In the genomic region with DNA sequence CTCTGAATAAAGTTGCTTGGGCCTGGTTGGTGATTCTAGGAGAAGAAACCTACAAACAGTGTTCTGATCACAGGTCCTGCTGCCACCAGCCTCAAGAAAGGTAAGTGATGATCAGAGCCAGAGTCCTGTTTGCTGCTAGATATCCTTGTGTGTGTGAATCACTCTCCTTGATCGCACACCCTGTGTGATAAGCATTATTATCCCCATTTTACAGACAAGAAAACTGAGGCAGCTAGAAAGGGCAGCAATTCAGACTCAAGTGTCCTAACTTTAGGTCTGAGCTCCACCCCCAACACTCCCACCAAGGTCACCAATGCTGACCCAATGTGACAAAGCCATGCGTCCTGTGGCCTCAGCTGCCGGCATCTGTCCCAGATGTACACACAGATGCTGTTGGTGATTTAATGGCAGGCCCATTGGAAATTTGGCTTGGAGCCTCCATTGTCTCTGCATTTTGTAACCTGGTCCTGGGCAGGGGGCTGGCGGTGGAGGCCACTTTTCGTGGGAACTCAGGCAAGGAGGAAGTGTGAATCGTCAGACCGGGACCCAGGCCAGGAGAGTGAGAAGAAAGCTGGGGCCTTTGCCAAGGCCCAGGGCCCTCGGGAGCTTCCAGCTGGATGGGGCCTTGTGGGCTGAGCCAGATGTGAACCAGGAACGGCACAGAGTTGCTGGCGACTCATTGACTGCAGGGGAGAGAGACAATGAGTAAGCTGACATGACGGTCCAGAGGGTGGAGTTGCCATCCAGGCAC, we compare ENCODE assay signal across 9 cellular contexts. TPM values are rescaled to one million over a fixed set of nuclear protein-coding genes. Genes with fewer than 3 reads are reported as not detected.
DNase-seq lines count a peak whose midpoint lies in the region; ATAC-seq and TF ChIP-seq lines count a peak whose summit lies in the region.
"Had no signal": no experiment of that assay in that cellular context is flagged by ENCODE, and none has a peak within 500 bp of the region (broad histone marks: within the 10 kb centered on the region; RNA-seq: fewer than 3 reads in every experiment).

No MANE protein-coding gene starts in this region.

- peaks cover 2 to 3% of the 10 kb centered on the region in 2 experiments; a peak in 2 of 4 replicates for H3K4me1 Mint-ChIP-seq in H9
- H3K4me1 Mint-ChIP-seq: neural crest cell had no signal

- H2BK5ac ChIP-seq in H9 (ENCODE audit: insufficient read length, low read length) = no peak overlapping the region

- CTCF ChIA-PET in AG04449 (lab: Yijun Ruan, JAX) = interaction anchor here (0.9 to 5.7 kb wide), 4 partner anchors 14 to 31 kb away, joined by 4 to 28 read pairs (median 7); no protein-coding TSS in a partner anchor

- H3K4me3 Mint-ChIP-seq in H9 = no peak overlapping the region
- H3K4me3 Mint-ChIP-seq: neural crest cell had no signal

- peak; percentile 70 for DNase-seq in AG04449 (ENCODE audit: low read depth, low spot score)
- DNase-seq in NCI-H2196 treated with DMSO at 0.1 percent for 48 hours (lab: John Stamatoyannopoulos, UW; ENCODE audit: unreplicated experiment) = peak; percentile 60
- DNase-seq in mucosa of descending colon = peak; percentile 70 to 84 (median 80)
- no peak for DNase-seq in activated gamma-delta T cell treated with Interleukin-2 at 50 U/mL for 16 hours
- DNase-seq in H9 = no peak
- DNase-seq in NK-92 (lab: John Stamatoyannopoulos, UW; ENCODE audit: unreplicated experiment) = no peak
- no peak for DNase-seq in activated naive CD4-positive, alpha-beta T cell treated with Interleukin-2 at 50 U/mL for 16 hours

- intact Hi-C loops in mucosa of descending colon (cut with DNase I, micrococcal nuclease) = no loop called here

- H3K23me2 ChIP-seq in H9 (ENCODE audit: insufficient read length, low read depth, low read length, poor library complexity, severe bottlenecking) = no peaks in the 10 kb centered on the region

- H3K9ac ChIP-seq in H9 (ENCODE audit: extremely low read depth, insufficient read length, low read length) = no peak overlapping the region

- no peak overlapping the region for H3K4ac ChIP-seq in H9 (ENCODE audit: low read depth, low read length)

- peaks cover 0 to 7% of the 10 kb centered on the region in 2 donors for H3K4me1 ChIP-seq in esophagus (ENCODE audit: control insufficient read depth in 2 of 2, insufficient read depth in 2 of 2, low read length in 1 of 2)
- H3K4me1 ChIP-seq in mucosa of descending colon (ENCODE audit: low read depth) = no peaks in the 10 kb centered on the region
- H3K4me1 ChIP-seq in H9 (ENCODE audit: insufficient read depth, low read length) = no peaks in the 10 kb centered on the region

- H3K4me2 ChIP-seq in H9 (ENCODE audit: insufficient read depth, insufficient read length, low read length) = no peak overlapping the region

- peaks cover 21% of the 10 kb centered on the region for H3K27me3 Mint-ChIP-seq in H9 (ENCODE audit: low read depth)

- 22 to 30% methylated on average over 11 of the region's 11 CpGs for WGBS in esophagus, 2 donors
- no CpG with 5 or more reads among the region's 11 CpGs for WGBS in H9 (ENCODE audit: extremely low coverage, insufficient read length, low lambda C conversion rate)

- H2BK20ac ChIP-seq in H9 (ENCODE audit: low read depth, low read length, poor library complexity, severe bottlenecking) = no peak overlapping the region

- no peaks in the 10 kb centered on the region for H3K27me3 ChIP-seq in esophagus (ENCODE audit: control insufficient read depth in 1 of 2, insufficient read depth in 2 of 2, low read length in 2 of 2)
- H3K27me3 ChIP-seq in H9 (ENCODE audit: insufficient read depth, low read length) = no peaks in the 10 kb centered on the region

- H3K27ac ChIP-seq in esophagus (ENCODE audit: low read depth in 2 of 2, low read length in 1 of 2) = peak overlapping the region; percentile 65 to 77
- no peak overlapping the region for H3K27ac ChIP-seq in H9 (ENCODE audit: insufficient read length, low read depth, low read length)

- H3K27ac Mint-ChIP-seq in H9 = peak overlapping the region in 1 of 3 experiments; percentile 36; a peak in 2 of 7 replicates

- no peaks in the 10 kb centered on the region for H3K36me3 Mint-ChIP-seq in H9 (ENCODE audit: insufficient read depth in 1 of 3, low read depth in 3 of 3)

- H3K56ac ChIP-seq in H9 (ENCODE audit: insufficient read length, low read depth, low read length) = no peak overlapping the region

- no peak overlapping the region for H2BK120ac ChIP-seq in H9 (ENCODE audit: low read depth, low read length, poor library complexity, severe bottlenecking)

- no peaks in the 10 kb centered on the region for H4K20me1 ChIP-seq in H9 (ENCODE audit: control insufficient read depth, insufficient read depth, insufficient read length)

- H3K18ac ChIP-seq in H9 (ENCODE audit: insufficient read length, low read depth, low read length) = no peak overlapping the region

- H3K14ac ChIP-seq in H9 (ENCODE audit: insufficient read depth, low read length) = no peak overlapping the region

- no peak overlapping the region for H2BK12ac ChIP-seq in H9 (ENCODE audit: insufficient read length, low read depth, low read length)

- no peak overlapping the region for H2BK15ac ChIP-seq in H9 (ENCODE audit: low read depth, low read length)

- H3K9me3 ChIP-seq in esophagus (ENCODE audit: control insufficient read depth in 2 of 2, insufficient read depth in 1 of 2, low read depth in 1 of 2, low read length in 1 of 2) = no peaks in the 10 kb centered on the region
- H3K9me3 ChIP-seq in mucosa of descending colon = no peaks in the 10 kb centered on the region
- no peaks in the 10 kb centered on the region for H3K9me3 ChIP-seq in H9 (ENCODE audit: control insufficient read depth, low read depth, low read length)

- no peak overlapping the region for H4K8ac ChIP-seq in H9 (replicated peaks; ENCODE audit: insufficient read length, low read depth, low read length)

- no peaks in the 10 kb centered on the region for H3K36me3 ChIP-seq in esophagus (ENCODE audit: control insufficient read depth in 2 of 2, insufficient read depth in 2 of 2, low read length in 1 of 2)
- H3K36me3 ChIP-seq in mucosa of descending colon (ENCODE audit: low read depth) = no peaks in the 10 kb centered on the region

- H3T11ph ChIP-seq in H9 (ENCODE audit: low read length) = no peak overlapping the region

- TF ChIP-seq CTCF in AG04449 (IDR thresholded peaks at IDR 0.05; ENCODE audit: insufficient read depth, low read length, missing control alignments) (no peak), mucosa of descending colon (IDR thresholded peaks at IDR 0.05) (no peak), H9 (conservative IDR thresholded peaks at IDR 0.05) (no peak)

- no peak overlapping the region for H2AK5ac ChIP-seq in H9 (ENCODE audit: insufficient read length, low read length)

- H3K4me3 ChIP-seq in AG04449 (ENCODE audit: low read depth, low read length) (no peak overlapping the region), esophagus (ENCODE audit: low read depth in 1 of 2, low read length in 2 of 2) (no peak overlapping the region), mucosa of descending colon (no peak overlapping the region)

- H4K91ac ChIP-seq in H9 (ENCODE audit: insufficient read length, low read depth, low read length) = no peak overlapping the region

- POLR2A ChIA-PET in AG04449 (lab: Yijun Ruan, JAX) = no interaction called here

- H4K5ac ChIP-seq in H9 (ENCODE audit: insufficient read length, low read depth, low read length) = no peak overlapping the region

- no peaks in the 10 kb centered on the region for H3K9me3 Mint-ChIP-seq in H9
- H3K9me3 Mint-ChIP-seq: neural crest cell had no signal

- no peak overlapping the region for H3K23ac ChIP-seq in H9 (ENCODE audit: insufficient read length, low read depth, low read length)

- H3K79me1 ChIP-seq in H9 (ENCODE audit: insufficient read depth, low read depth, low read length, poor library complexity, severe bottlenecking) = no peaks in the 10 kb centered on the region

- no peaks in the 10 kb centered on the region for H3K79me2 ChIP-seq in H9 (ENCODE audit: insufficient read depth, low read length)

- peak; percentile 60 for ATAC-seq in mucosa of descending colon

- H2AFZ ChIP-seq in H9 (ENCODE audit: low read length) = no peak overlapping the region

RNA-seq across cellular contexts. Expression of a gene that starts 29.8 kb away (rescaled TPM):
- polyA plus RNA-seq in esophagus = 10 to 100 TPM; 24.2 to 26.5 TPM
- total RNA-seq in mucosa of descending colon (1 to 10 TPM; 1.7 to 6.5 (median 3.2) TPM), H9 (2021) (not detected in 2 replicates)
- total RNA-seq: neural crest cell had no signal

Comparison
In these comparisons a context has a peak if more than half of its experiments do, and no peak if none do; other contexts are left out.
1. DNase-seq: peak in AG04449 (single experiment), NCI-H2196 treated with DMSO at 0.1 percent for 48 hours (single experiment) and mucosa of descending colon (3 of 3); none in activated gamma-delta T cell treated with Interleukin-2 at 50 U/mL for 16 hours (single experiment), H9 (single experiment), NK-92 (single experiment) and activated naive CD4-positive, alpha-beta T cell treated with Interleukin-2 at 50 U/mL for 16 hours (single experiment).